ENCODE assay signal across 16 cellular contexts in genomic region chr1:205147191-205147590, GRCh38. TPM values are rescaled to one million over a fixed set of nuclear protein-coding genes. Genes with fewer than 3 reads are reported as not detected.
DNase-seq lines count a peak whose midpoint lies in the region; ATAC-seq, FAIRE-seq and TF ChIP-seq lines count a peak whose summit lies in the region.
"Had no signal": no experiment of that assay in that cellular context is flagged by ENCODE, and none has a peak within 500 bp of the region (broad histone marks: within the 10 kb centered on the region; RNA-seq: fewer than 3 reads in every experiment).

No MANE protein-coding gene starts in this region.

- H3K9me3 ChIP-seq in PC-3 (ENCODE audit: low read length) (no peaks in the 10 kb centered on the region), osteoblast (ENCODE audit: low read depth, low read length) (no peaks in the 10 kb centered on the region), kidney (ENCODE audit: control insufficient read depth in 1 of 2, low read length in 2 of 2) (no peaks in the 10 kb centered on the region)
- H3K9me3 ChIP-seq: Caco-2, gastroesophageal sphincter had no signal

- H3K9me2 ChIP-seq in PC-3 (replicated peaks; ENCODE audit: low read length), result no peaks in the 10 kb centered on the region

- H3K4me2 ChIP-seq in PC-3 (ENCODE audit: low read length) (no peak overlapping the region), osteoblast (ENCODE audit: insufficient read depth, low read length) (peak overlapping the region; percentile 12)

- TF ChIP-seq CTCF in PC-3 (conservative IDR thresholded peaks at IDR 0.05; ENCODE audit: low read depth, low read length), result no peak
- TF ChIP-seq CTCF in endothelial cell (IDR thresholded peaks at IDR 0.05; ENCODE audit: unreplicated experiment), result no peak
- no peak for TF ChIP-seq CTCF in osteoblast (IDR thresholded peaks at IDR 0.05; ENCODE audit: extremely low read depth, low read depth, low read length)
- no peak for TF ChIP-seq CTCF in kidney (IDR thresholded peaks at IDR 0.05; ENCODE audit: borderline replicate concordance, extremely low read depth, insufficient read depth)

- POLR2A ChIA-PET in PC-3 (lab: Charles Lee; ENCODE audit: unreplicated experiment), result no interaction called here

- H3K4me3 Mint-ChIP-seq in endothelial cell (ENCODE audit: unreplicated experiment), result peak overlapping the region; percentile 27
- H3K4me3 Mint-ChIP-seq: naive thymus-derived CD8-positive, alpha-beta T cell; T-cell had no signal

- no peaks in the 10 kb centered on the region for H3K4me1 Mint-ChIP-seq in endothelial cell (ENCODE audit: unreplicated experiment)

- no peaks in the 10 kb centered on the region for H3K27me3 Mint-ChIP-seq in endothelial cell (ENCODE audit: unreplicated experiment)
- H3K27me3 Mint-ChIP-seq: naive thymus-derived CD8-positive, alpha-beta T cell; T-cell had no signal

- no TSS peak for BruUV-seq in PC-3 (replicated peaks; lab: Mats Ljungman, UMichigan)

- H3K79me2 ChIP-seq in PC-3 (ENCODE audit: low read length) (no peaks in the 10 kb centered on the region), osteoblast (ENCODE audit: insufficient read depth, low read length) (no peaks in the 10 kb centered on the region)

- intact Hi-C loops in PC-3 (cut with micrococcal nuclease), result loop anchor here (10.0 kb wide), 1 partner anchor 152 kb away; no protein-coding TSS in a partner anchor
- intact Hi-C loops in kidney (cut with DNase I), result no loop called here

- H3K9me3 Mint-ChIP-seq in endothelial cell (ENCODE audit: unreplicated experiment), result no peaks in the 10 kb centered on the region
- H3K9me3 Mint-ChIP-seq: naive thymus-derived CD8-positive, alpha-beta T cell; T-cell had no signal

- no peak overlapping the region for H3K4me3 ChIP-seq in PC-3 (ENCODE audit: low read length)
- H3K4me3 ChIP-seq in osteoblast (ENCODE audit: insufficient read depth, low read length), result no peak overlapping the region
- no peak overlapping the region for H3K4me3 ChIP-seq in kidney (ENCODE audit: low read length in 2 of 2)
- H3K4me3 ChIP-seq: coronary artery, gastroesophageal sphincter had no signal

- H3K27ac Mint-ChIP-seq in endothelial cell (ENCODE audit: unreplicated experiment), result no peak overlapping the region
- H3K27ac Mint-ChIP-seq: T-cell had no signal

- H3K36me3 ChIP-seq in PC-3 (ENCODE audit: low read depth, low read length) (peaks cover 12% of the 10 kb centered on the region), osteoblast (ENCODE audit: insufficient read depth, low read length) (peaks cover 8% of the 10 kb centered on the region), kidney (ENCODE audit: control insufficient read depth in 1 of 2, insufficient read depth in 2 of 2, low read length in 2 of 2) (peaks cover 17 to 23% of the 10 kb centered on the region in 2 donors)

- DNase-seq in EH (ENCODE audit: low read depth) (peak; percentile 94), PC-3 (peak; percentile 21), endothelial cell (ENCODE audit: low spot score) (no peak), osteoblast (ENCODE audit: insufficient read length, low spot score, missing footprints) (peak; percentile 29), NCI-H526 (lab: John Stamatoyannopoulos, UW) (no peak), kidney (no peak)
- no peak for DNase-seq in activated CD8-positive, alpha-beta memory T cell treated with anti-CD3 and anti-CD28 coated beads for 24 hours
- DNase-seq in activated CD8-positive, alpha-beta memory T cell treated with anti-CD3 and anti-CD28 coated beads, Interleukin-2, amount 50 U/mL, for 48 hours, result no peak
- DNase-seq: activated naive CD4-positive, alpha-beta T cell; Caco-2; left cardiac atrium; naive thymus-derived CD8-positive, alpha-beta T cell; NCI-H2107; T-cell had no signal

- no peaks in the 10 kb centered on the region for H4K20me1 ChIP-seq in PC-3 (ENCODE audit: low read length)
- no peaks in the 10 kb centered on the region for H4K20me1 ChIP-seq in osteoblast (ENCODE audit: insufficient read depth, low read length)

- H2AFZ ChIP-seq in PC-3 (ENCODE audit: low read length) (no peak overlapping the region), osteoblast (ENCODE audit: low read length) (no peak overlapping the region)

- H3F3A ChIP-seq in PC-3 (ENCODE audit: low read length, unreplicated experiment), result no peaks in the 10 kb centered on the region

- CTCF ChIA-PET in PC-3 (lab: Charles Lee), result interaction anchor here (0.7 kb wide), 1 partner anchor 29 kb away, joined by 6 read pairs; no protein-coding TSS in a partner anchor

- no peak for FAIRE-seq in kidney (lab: Jason Lieb, UNC)

- H3K27ac ChIP-seq in PC-3 (ENCODE audit: low read length) (no peak overlapping the region), osteoblast (ENCODE audit: low read depth, low read length) (peak overlapping the region; percentile 74), kidney (ENCODE audit: low read depth in 2 of 2, low read length in 2 of 2) (no peak overlapping the region)
- H3K27ac ChIP-seq: coronary artery, gastroesophageal sphincter had no signal

- H3K4me1 ChIP-seq in PC-3 (ENCODE audit: insufficient read depth, low read length) (peaks cover 28% of the 10 kb centered on the region), osteoblast (ENCODE audit: insufficient read depth, low read length) (peaks cover 37% of the 10 kb centered on the region), kidney (ENCODE audit: control insufficient read depth in 1 of 2, insufficient read depth in 1 of 2, low read depth in 1 of 2, low read length in 2 of 2) (peaks cover 0 to 1% of the 10 kb centered on the region in 2 donors)

- ATAC-seq in PC-3, result no peak
- ATAC-seq: gastroesophageal sphincter; naive thymus-derived CD8-positive, alpha-beta T cell; T-cell had no signal

- no peak overlapping the region for H3K9ac ChIP-seq in PC-3 (ENCODE audit: low read length)
- no peak overlapping the region for H3K9ac ChIP-seq in kidney (ENCODE audit: low read length in 2 of 2)

- H3K36me3 Mint-ChIP-seq in endothelial cell (ENCODE audit: low read depth, unreplicated experiment), result peaks cover 17% of the 10 kb centered on the region

- H3K27me3 ChIP-seq in PC-3 (ENCODE audit: low read length) (no peaks in the 10 kb centered on the region), osteoblast (ENCODE audit: insufficient read depth, low read length) (no peaks in the 10 kb centered on the region)
- H3K27me3 ChIP-seq: gastroesophageal sphincter had no signal

RNA-seq across cellular contexts. Expression of gene RBBP5, which starts 25.4 kb away (rescaled TPM):
- total RNA-seq in PC-3 (2014; rRNA removed), result 39.5 and 41.7 TPM in 2 replicates
- 11.4 TPM for total RNA-seq in endothelial cell (ENCODE audit: unreplicated experiment)
- total RNA-seq in osteoblast, result 16.5 and 19.5 TPM in 2 replicates
- 18.2 TPM for total RNA-seq in kidney
- 6.8 TPM for polyA plus RNA-seq in kidney (ENCODE audit: insufficient read depth, low read depth, low replicate concordance)

Comparison
In these comparisons a context has a peak if more than half of its experiments do, and no peak if none do; other contexts are left out.
1. DNase-seq: peak in EH (single experiment), PC-3 (single experiment) and osteoblast (single experiment); none in endothelial cell (single experiment), NCI-H526 (0 of 2), kidney (single experiment), activated CD8-positive, alpha-beta memory T cell treated with anti-CD3 and anti-CD28 coated beads for 24 hours (single experiment) and activated CD8-positive, alpha-beta memory T cell treated with anti-CD3 and anti-CD28 coated beads, Interleukin-2, amount 50 U/mL, for 48 hours (single experiment).